ENCODE assay signal across 1 cellular context in genomic region chr3:48661501-48662139, GRCh38.
TF ChIP-seq lines count a peak whose summit lies in the region.

No MANE protein-coding gene starts in this region.

TF ChIP-seq in K562, 482 proteins besides CTCF, POLR2A, EP300 and RAD21 (continued from another document and continues in another):
- TF ChIP-seq ZNF280A (IDR thresholded peaks at IDR 0.05; ENCODE audit: low read depth, partially characterized antibody) = no peak
- no peak for TF ChIP-seq ZBTB34 (CRISPR knock-in tag; IDR thresholded peaks at IDR 0.05)
- no peak for TF ChIP-seq FOXA1 (IDR thresholded peaks at IDR 0.05; ENCODE audit: borderline replicate concordance)
- TF ChIP-seq ESRRB (CRISPR knock-in tag; IDR thresholded peaks at IDR 0.05; ENCODE audit: borderline replicate concordance) = no peak
- no peak for TF ChIP-seq RUNX1 (IDR thresholded peaks at IDR 0.05; ENCODE audit: low read depth)
- TF ChIP-seq ZBTB49 (CRISPR knock-in tag; IDR thresholded peaks at IDR 0.05; ENCODE audit: borderline replicate concordance) = peak; percentile 99
- TF ChIP-seq ZNF143 (CRISPR knock-in tag; IDR thresholded peaks at IDR 0.05) = no peak; the same call in 1 of the 2 replicates
- peak; percentile 91 for TF ChIP-seq CXXC5 (CRISPR knock-in tag; IDR thresholded peaks at IDR 0.05)
- TF ChIP-seq ZC3H8 (IDR thresholded peaks at IDR 0.05) = no peak
- peak; percentile 74 for TF ChIP-seq ZNF175 (CRISPR knock-in tag; IDR thresholded peaks at IDR 0.05; ENCODE audit: low read depth)
- peak; percentile 92 for TF ChIP-seq GABPB1 (CRISPR knock-in tag; IDR thresholded peaks at IDR 0.05)
- peak; percentile 99 for TF ChIP-seq AFF4 (CRISPR knock-in tag; IDR thresholded peaks at IDR 0.05)
- TF ChIP-seq HLTF (IDR thresholded peaks at IDR 0.05) = no peak
- peak; percentile 86 for TF ChIP-seq SP1 (CRISPR knock-in tag; IDR thresholded peaks at IDR 0.05)
- TF ChIP-seq TRIM24 (IDR thresholded peaks at IDR 0.05) = 0 out of 4 replicates have a peak, but pooled peaks of 1 of the 2 experiments have one; percentile 16
- TF ChIP-seq ETV5 (CRISPR knock-in tag; IDR thresholded peaks at IDR 0.05; ENCODE audit: low read depth) = peak; percentile 95
- TF ChIP-seq POLR2AphosphoS2 (IDR thresholded peaks at IDR 0.05; ENCODE audit: low read length) = no peak
- TF ChIP-seq MED1 (CRISPR knock-in tag; IDR thresholded peaks at IDR 0.05; ENCODE audit: borderline replicate concordance) = peak; percentile 96; the same call in 1 of the 2 replicates
- no peak for TF ChIP-seq KDM2B (CRISPR knock-in tag; IDR thresholded peaks at IDR 0.05)
- no peak for TF ChIP-seq NELFE (IDR thresholded peaks at IDR 0.05; ENCODE audit: insufficient read depth, insufficient read length)
- TF ChIP-seq RBM17 (IDR thresholded peaks at IDR 0.05; ENCODE audit: borderline replicate concordance, low read depth, low read length) = no peak
- TF ChIP-seq MAZ (CRISPR knock-in tag; conservative IDR thresholded peaks at IDR 0.05 in 1 of 2, IDR thresholded peaks at IDR 0.05 in 1 of 2) = peak; percentile 47 to 100
- peak; percentile 100 for TF ChIP-seq EHMT2 (IDR thresholded peaks at IDR 0.05)
- no peak for TF ChIP-seq ARNT (IDR thresholded peaks at IDR 0.05)
- no peak for TF ChIP-seq ZFP30 (CRISPR knock-in tag; IDR thresholded peaks at IDR 0.05; ENCODE audit: borderline replicate concordance)
- TF ChIP-seq CLOCK (CRISPR knock-in tag; IDR thresholded peaks at IDR 0.05; ENCODE audit: borderline replicate concordance) = no peak
- TF ChIP-seq ZNF830 (CRISPR knock-in tag; IDR thresholded peaks at IDR 0.05) = no peak
- TF ChIP-seq CBX3 (IDR thresholded peaks at IDR 0.05; ENCODE audit: borderline replicate concordance in 1 of 2, low read length in 2 of 2) = 0 out of 3 replicates have a peak, but pooled peaks of 1 of the 2 experiments have one; percentile 51
- peak; percentile 97 for TF ChIP-seq ZBTB43 (CRISPR knock-in tag; IDR thresholded peaks at IDR 0.05)
- no peak for TF ChIP-seq PATZ1 (CRISPR knock-in tag; IDR thresholded peaks at IDR 0.05; ENCODE audit: borderline replicate concordance)
- TF ChIP-seq FOXJ3 (CRISPR knock-in tag; IDR thresholded peaks at IDR 0.05) = peak; percentile 88
- TF ChIP-seq ZNF184 (CRISPR knock-in tag; IDR thresholded peaks at IDR 0.05) = peak; percentile 77; the same call in 1 of the 2 replicates
- no peak for TF ChIP-seq PTBP1 (IDR thresholded peaks at IDR 0.05; ENCODE audit: low read depth, low read length)
- TF ChIP-seq THAP7 (CRISPR knock-in tag; IDR thresholded peaks at IDR 0.05) = no peak
- no peak for TF ChIP-seq HINFP (tag; conservative IDR thresholded peaks at IDR 0.05; ENCODE audit: low read depth)
- TF ChIP-seq ZNF75A (CRISPR knock-in tag; IDR thresholded peaks at IDR 0.05) = no peak
- no peak for TF ChIP-seq MAFK (IDR thresholded peaks at IDR 0.05; ENCODE audit: low read length)
- TF ChIP-seq LCOR (CRISPR knock-in tag; IDR thresholded peaks at IDR 0.05) = peak; percentile 98
- TF ChIP-seq ZNF140 (CRISPR knock-in tag; IDR thresholded peaks at IDR 0.05) = no peak
- no peak for TF ChIP-seq CHD4 (IDR thresholded peaks at IDR 0.05; ENCODE audit: insufficient read depth, insufficient replicate concordance, low read depth, low read length, poor library complexity, severe bottlenecking)
- no peak for TF ChIP-seq LEF1 (IDR thresholded peaks at IDR 0.05)
- peak; percentile 96 for TF ChIP-seq ZNF766 (CRISPR knock-in tag; conservative IDR thresholded peaks at IDR 0.05)
- no peak for TF ChIP-seq MCM5 (IDR thresholded peaks at IDR 0.05; ENCODE audit: low read depth)
- no peak for TF ChIP-seq ILF3 (IDR thresholded peaks at IDR 0.05; ENCODE audit: borderline replicate concordance)
